Comparison of ENCODE assay signal across 8 cellular contexts in genomic region chr10:97463363-97464132, GRCh38. TPM values are rescaled to one million over a fixed set of nuclear protein-coding genes. Genes with fewer than 3 reads are reported as not detected.
A peak's percentile ranks its signal among the peaks of the same experiment; 100 is the strongest.
DNase-seq lines count a peak whose midpoint lies in the region; ATAC-seq, FAIRE-seq and TF ChIP-seq lines count a peak whose summit lies in the region.

No MANE protein-coding gene starts in this region.

- peaks cover 50% of the 10 kb centered on the region for H3K36me3 Mint-ChIP-seq in T-helper 2 cell treated with Interferon-gamma antibody and Interleukin-4, amounts not matched to agents 5 μg/mL and 100 μg/mL, for 36 hours (ENCODE audit: low read depth)

- H3K27ac Mint-ChIP-seq in T-helper 2 cell treated with Interferon-gamma antibody and Interleukin-4, amounts not matched to agents 5 μg/mL and 100 μg/mL, for 36 hours = no peak overlapping the region

- TF ChIP-seq POLR2A in K562 (conservative IDR thresholded peaks at IDR 0.05) (no peak), spleen (IDR thresholded peaks at IDR 0.05) (no peak)

- ATAC-seq in DND-41 (ENCODE audit: insufficient read depth, low read depth) (peak; percentile 62), HG03460 (IDR thresholded peaks at IDR 0.05; ENCODE audit: unreplicated experiment) (peak; percentile 50), K562 (peak; percentile 88), HG03354 (IDR thresholded peaks at IDR 0.05; ENCODE audit: poor library complexity, severe bottlenecking, unreplicated experiment) (no peak)

- H3K27ac ChIP-seq in DND-41 (ENCODE audit: low read length) (no peak overlapping the region), K562 (ENCODE audit: extremely low read depth, low read depth, low read length) (no peak overlapping the region), spleen (peak overlapping the region in 5 of 8 donors; percentile 22 to 53 (median 49))

- no peaks in the 10 kb centered on the region for H3K9me3 Mint-ChIP-seq in T-helper 2 cell treated with Interferon-gamma antibody and Interleukin-4, amounts not matched to agents 5 μg/mL and 100 μg/mL, for 36 hours

- H3K4me1 ChIP-seq in DND-41 (ENCODE audit: insufficient read depth, low read length) (no peaks in the 10 kb centered on the region), K562 (replicated peaks in 1 of 2; ENCODE audit: control insufficient read depth in 2 of 2, insufficient read depth in 2 of 2, low read length in 2 of 2) (no peaks in the 10 kb centered on the region), spleen (peaks cover 0 to 15% (median 6%) of the 10 kb centered on the region in 6 donors)

- 77% methylated on average over 4 of the region's 4 CpGs for WGBS in K562 (ENCODE audit: insufficient coverage, low coverage, missing lambda C conversion rate)
- 71 to 90% (median 79%) methylated on average over 4 of the region's 4 CpGs for WGBS in spleen, 5 donors

- H3K36me3 ChIP-seq in DND-41 (ENCODE audit: insufficient read depth, low read length) = peaks cover 94% of the 10 kb centered on the region
- H3K36me3 ChIP-seq in K562 (ENCODE audit: control insufficient read depth, insufficient read depth, low read length) = peaks cover 85% of the 10 kb centered on the region
- peaks cover 5 to 100% (median 94%) of the 10 kb centered on the region in 6 donors for H3K36me3 ChIP-seq in spleen

- no peak overlapping the region for H3K9ac ChIP-seq in DND-41 (ENCODE audit: low read depth, low read length)
- no peak overlapping the region for H3K9ac ChIP-seq in K562 (ENCODE audit: insufficient read depth in 1 of 2, low read depth in 2 of 2, low read length in 2 of 2)

- H3K4me3 Mint-ChIP-seq in T-helper 2 cell treated with Interferon-gamma antibody and Interleukin-4, amounts not matched to agents 5 μg/mL and 100 μg/mL, for 36 hours = no peak overlapping the region

- TF ChIP-seq EP300 in K562 (IDR thresholded peaks at IDR 0.05; ENCODE audit: low read length) = no peak

- FAIRE-seq in K562 (lab: Jason Lieb, UNC) = peak; percentile 75

- peak; percentile 44 to 65 for TF ChIP-seq RAD21 in K562 (CRISPR knock-in tag; conservative IDR thresholded peaks at IDR 0.05 in 1 of 2, IDR thresholded peaks at IDR 0.05 in 1 of 2)

- H3K4me3 ChIP-seq in DND-41 (ENCODE audit: low read depth in 1 of 2, low read length in 2 of 2) (no peak overlapping the region), K562 (no peak overlapping the region), spleen (no peak overlapping the region)

- in situ Hi-C loops in K562 (cut with MboI) = loop anchor here (5.0 kb wide), 1 partner anchor 149 kb away; no protein-coding TSS in a partner anchor

- no peak overlapping the region for H3K4me2 ChIP-seq in DND-41 (ENCODE audit: insufficient read depth, low read length)
- H3K4me2 ChIP-seq in K562 (ENCODE audit: insufficient read depth, low read length) = no peak overlapping the region

- no TSS peak for BruUV-seq in K562 (replicated peaks; lab: Mats Ljungman, UMichigan)

- POLR2A ChIA-PET in K562 (lab: Yijun Ruan, JAX) = interaction anchor here (1.4 kb wide), 1 partner anchor 10 kb away, joined by 4 read pairs; no protein-coding TSS in a partner anchor

- no peaks in the 10 kb centered on the region for H3K27me3 Mint-ChIP-seq in T-helper 2 cell treated with Interferon-gamma antibody and Interleukin-4, amounts not matched to agents 5 μg/mL and 100 μg/mL, for 36 hours (ENCODE audit: low read depth)

- intact Hi-C loops in K562 (cut with micrococcal nuclease) (loop anchor here (5.0 kb wide), 1 partner anchor 89 kb away; no protein-coding TSS in a partner anchor), spleen (cut with DNase I; ENCODE audit: low total_unique reads) (loop anchor here (5.0 kb wide), 1 partner anchor 89 kb away; no protein-coding TSS in a partner anchor)

- no peaks in the 10 kb centered on the region for H3K27me3 ChIP-seq in DND-41 (ENCODE audit: insufficient read depth, low read length, poor library complexity)
- H3K27me3 ChIP-seq in K562 (ENCODE audit: control insufficient read depth in 2 of 2, insufficient read depth in 2 of 2, low read length in 2 of 2) = no peaks in the 10 kb centered on the region
- H3K27me3 ChIP-seq in spleen (replicated peaks in 1 of 7) = no peaks in the 10 kb centered on the region

- H3K9me3 ChIP-seq in DND-41 (ENCODE audit: insufficient read depth, low read length, severe bottlenecking) (no peaks in the 10 kb centered on the region), K562 (replicated peaks; ENCODE audit: control insufficient read depth, insufficient read depth, low read depth, low read length) (no peaks in the 10 kb centered on the region), spleen (no peaks in the 10 kb centered on the region)

- peak; percentile 85 for TF ChIP-seq CTCF in DND-41 (IDR thresholded peaks at IDR 0.05; ENCODE audit: borderline replicate concordance, extremely low read depth, low read length, poor library complexity, severe bottlenecking)
- TF ChIP-seq CTCF in K562 (IDR thresholded peaks at IDR 0.05 in 2 of 3, conservative IDR thresholded peaks at IDR 0.05 in 1 of 3; ENCODE audit: insufficient read depth in 2 of 3, low read depth in 1 of 3, low read length in 3 of 3) = peak; percentile 75 to 78 (median 76)
- TF ChIP-seq CTCF in spleen (IDR thresholded peaks at IDR 0.05 in 8 of 11, conservative IDR thresholded peaks at IDR 0.05 in 3 of 11) = peak; percentile 47 to 84 (median 74)

- no peaks in the 10 kb centered on the region for H3K4me1 Mint-ChIP-seq in T-helper 2 cell treated with Interferon-gamma antibody and Interleukin-4, amounts not matched to agents 5 μg/mL and 100 μg/mL, for 36 hours (ENCODE audit: low read depth)

- H4K20me1 ChIP-seq in DND-41 (ENCODE audit: insufficient read depth, low read length) = peaks cover 4% of the 10 kb centered on the region
- no peaks in the 10 kb centered on the region for H4K20me1 ChIP-seq in K562 (replicated peaks; ENCODE audit: control insufficient read depth, insufficient read depth, low read length)

- H3K79me2 ChIP-seq in DND-41 (ENCODE audit: insufficient read depth, low read length) = no peaks in the 10 kb centered on the region
- H3K79me2 ChIP-seq in K562 (ENCODE audit: control insufficient read depth, insufficient read depth, low read length) = no peaks in the 10 kb centered on the region

- DNase-seq in DND-41 (peak; percentile 34), RPMI7951 (ENCODE audit: low read depth) (peak; percentile 35), K562 (ENCODE audit: extremely low read depth in 1 of 4, low spot score in 3 of 4) (peak; percentile 23 to 42 (median 40)), iPS-NIHi7 (ENCODE audit: extremely low spot score) (peak; percentile 85), spleen (no peak)
- no peak for DNase-seq in T-helper 2 cell treated with Interferon-gamma antibody and Interleukin-4, amounts not matched to agents 5 μg/mL and 100 μg/mL, for 36 hours (ENCODE audit: low spot score)

- H3K9me1 ChIP-seq in K562 (ENCODE audit: control insufficient read depth, insufficient read depth, low read length) = no peaks in the 10 kb centered on the region

- H2AFZ ChIP-seq in DND-41 (ENCODE audit: low read depth, low read length) = no peak overlapping the region
- H2AFZ ChIP-seq in K562 (ENCODE audit: low read depth, low read length) = no peak overlapping the region

- CTCF ChIA-PET in K562 (lab: Yijun Ruan, JAX; ENCODE audit: low intra/inter-chr PET ratio) = interaction anchor here (0.6 to 1.1 kb wide), 4 partner anchors 10 to 268 kb away, joined by 3 to 4 read pairs (median 3); no protein-coding TSS in a partner anchor

RNA-seq across cellular contexts. Expression of gene ZDHHC16, which starts 17.6 kb away (rescaled TPM):
- 47.3 and 51.7 TPM in 2 replicates for total RNA-seq in RPMI7951 (2014; rRNA removed; shearing (Covaris generic))
- 44.6 and 82.7 TPM in 2 replicates for total RNA-seq in K562 (2011; cell fraction: chromatin; rRNA removed; ENCODE audit: low replicate concordance)
- 61.3 and 65.7 TPM in 2 replicates for total RNA-seq in K562 (2011; cell fraction: nucleolus; rRNA removed)
- total RNA-seq in K562 (2011; cell fraction: nucleoplasm; rRNA removed) = 79.0 and 86.9 TPM in 2 replicates
- total RNA-seq in K562 (2014; rRNA removed) (13.1 and 19.5 TPM in 2 replicates), K562 (2014; rRNA removed; fragmentation: Illumina TruSeq; extraction: Trizol) (21.1 and 21.7 TPM in 2 replicates), K562 (2015; rRNA removed; fragmentation: Illumina TruSeq; extraction: Trizol) (22.4 and 22.9 TPM in 2 replicates), K562 (2021) (21.3 and 21.4 TPM in 2 replicates), spleen (10 to 100 TPM; 23.6 to 26.1 (median 25.1) TPM)
- polyA plus RNA-seq in K562 (2011; rRNA removed) (29.4 and 30.9 TPM in 2 replicates), K562 (2014; fragmentation: Illumina TruSeq; extraction: Trizol) (31.7 and 33.8 TPM in 2 replicates), K562 (2014; fragmentation: Nextera tagmentation; extraction: Ambion mirVana) (10 to 100 TPM; 12.5 to 14.2 TPM), K562 (2014; rRNA removed) (18.6 and 22.9 TPM in 2 replicates), spleen (10 to 100 TPM; 14.0 to 20.1 (median 15.7) TPM)
- polyA plus RNA-seq in K562 (2011; cell fraction: cytosol; rRNA removed) = 47.2 and 64.5 TPM in 2 replicates
- polyA plus RNA-seq in K562 (2011; cell fraction: nucleus; rRNA removed) = 58.5 and 58.8 TPM in 2 replicates
- 14.2 and 15.7 TPM in 2 replicates for polyA plus RNA-seq in K562 (2012)
- 39.0 and 49.8 TPM in 2 replicates for polyA minus RNA-seq in K562 (2011; rRNA and poly(A)+ RNA removed)
- polyA minus RNA-seq in K562 (2011; cell fraction: cytosol; rRNA and poly(A)+ RNA removed) = 14.3 and 20.3 TPM in 2 replicates
- polyA minus RNA-seq in K562 (2011; cell fraction: nucleus; rRNA and poly(A)+ RNA removed) = 17.0 and 26.9 TPM in 2 replicates

RNA-seq across cellular contexts. Expression of gene EXOSC1, which starts 17.7 kb away (rescaled TPM):
- 55.6 and 61.5 TPM in 2 replicates for total RNA-seq in RPMI7951 (2014; rRNA removed; shearing (Covaris generic))
- total RNA-seq in K562 (2011; cell fraction: chromatin; rRNA removed; ENCODE audit: low replicate concordance) = 20.2 and 33.3 TPM in 2 replicates
- 15.0 and 19.0 TPM in 2 replicates for total RNA-seq in K562 (2011; cell fraction: nucleolus; rRNA removed)
- total RNA-seq in K562 (2011; cell fraction: nucleoplasm; rRNA removed) = 29.5 and 49.3 TPM in 2 replicates
- total RNA-seq in K562 (2014; rRNA removed) = 46.8 and 47.2 TPM in 2 replicates
- total RNA-seq in K562 (2014; rRNA removed; fragmentation: Illumina TruSeq; extraction: Trizol) = 52.1 and 53.4 TPM in 2 replicates
- total RNA-seq in K562 (2015; rRNA removed; fragmentation: Illumina TruSeq; extraction: Trizol) = 51.0 and 52.2 TPM in 2 replicates
- total RNA-seq in K562 (2021) = 44.3 and 44.9 TPM in 2 replicates
- 61.0 and 69.7 TPM in 2 replicates for polyA plus RNA-seq in K562 (2011; rRNA removed)
- 62.6 and 63.5 TPM in 2 replicates for polyA plus RNA-seq in K562 (2011; cell fraction: cytosol; rRNA removed)
- 27.5 and 30.1 TPM in 2 replicates for polyA plus RNA-seq in K562 (2011; cell fraction: nucleus; rRNA removed)
- polyA plus RNA-seq in K562 (2012) = 55.4 and 63.8 TPM in 2 replicates
- 68.3 and 82.3 TPM in 2 replicates for polyA plus RNA-seq in K562 (2014; fragmentation: Illumina TruSeq; extraction: Trizol)
- polyA plus RNA-seq in K562 (2014; fragmentation: Nextera tagmentation; extraction: Ambion mirVana) = 100 to 1,000 TPM; 112 to 117 TPM
- 65.1 and 67.0 TPM in 2 replicates for polyA plus RNA-seq in K562 (2014; rRNA removed)
- 30.4 and 33.7 TPM in 2 replicates for polyA minus RNA-seq in K562 (2011; rRNA and poly(A)+ RNA removed)
- polyA minus RNA-seq in K562 (2011; cell fraction: cytosol; rRNA and poly(A)+ RNA removed) = 11.4 and 14.8 TPM in 2 replicates
- polyA minus RNA-seq in K562 (2011; cell fraction: nucleus; rRNA and poly(A)+ RNA removed) = 8.6 and 13.6 TPM in 2 replicates
- 10 to 100 TPM; 28.7 to 38.2 (median 33.8) TPM for total RNA-seq in spleen
- polyA plus RNA-seq in spleen = 10 to 100 TPM; 42.1 to 50.5 (median 49.4) TPM

RNA-seq across cellular contexts. Expression of gene MMS19, which starts 34.7 kb away (rescaled TPM):
- total RNA-seq in RPMI7951 (2014; rRNA removed; shearing (Covaris generic)) = 73.9 and 87.0 TPM in 2 replicates
- 168 and 315 TPM in 2 replicates for total RNA-seq in K562 (2011; cell fraction: chromatin; rRNA removed; ENCODE audit: low replicate concordance)
- total RNA-seq in K562 (2011; cell fraction: nucleolus; rRNA removed) = 168 and 191 TPM in 2 replicates
- total RNA-seq in K562 (2011; cell fraction: nucleoplasm; rRNA removed) = 147 and 149 TPM in 2 replicates
- total RNA-seq in K562 (2014; rRNA removed) = 68.9 and 74.1 TPM in 2 replicates
- 51.3 and 60.4 TPM in 2 replicates for total RNA-seq in K562 (2014; rRNA removed; fragmentation: Illumina TruSeq; extraction: Trizol)
- 52.8 and 56.3 TPM in 2 replicates for total RNA-seq in K562 (2015; rRNA removed; fragmentation: Illumina TruSeq; extraction: Trizol)
- total RNA-seq in K562 (2021) = 70.6 and 75.6 TPM in 2 replicates
- 110 and 113 TPM in 2 replicates for polyA plus RNA-seq in K562 (2011; rRNA removed)
- polyA plus RNA-seq in K562 (2011; cell fraction: cytosol; rRNA removed) = 113 and 145 TPM in 2 replicates
- 256 and 261 TPM in 2 replicates for polyA plus RNA-seq in K562 (2011; cell fraction: nucleus; rRNA removed)
- polyA plus RNA-seq in K562 (2012) = 42.5 and 45.3 TPM in 2 replicates
- polyA plus RNA-seq in K562 (2014; fragmentation: Illumina TruSeq; extraction: Trizol) = 61.1 and 62.1 TPM in 2 replicates
- 10 to 100 TPM; 40.1 to 62.9 TPM for polyA plus RNA-seq in K562 (2014; fragmentation: Nextera tagmentation; extraction: Ambion mirVana)
- polyA plus RNA-seq in K562 (2014; rRNA removed) = 71.7 and 74.6 TPM in 2 replicates
- polyA minus RNA-seq in K562 (2011; rRNA and poly(A)+ RNA removed) = 119 and 129 TPM in 2 replicates
- 48.5 and 68.5 TPM in 2 replicates for polyA minus RNA-seq in K562 (2011; cell fraction: cytosol; rRNA and poly(A)+ RNA removed)
- polyA minus RNA-seq in K562 (2011; cell fraction: nucleus; rRNA and poly(A)+ RNA removed) = 67.3 and 95.6 TPM in 2 replicates
- total RNA-seq in spleen = 10 to 100 TPM; 54.5 to 91.5 (median 59.7) TPM
- 100 to 1,000 TPM in 1 of 3 donors, 10 to 100 TPM in 2; 53.5 to 101 (median 78.7) TPM for polyA plus RNA-seq in spleen

RNA-seq across cellular contexts. Expression of gene UBTD1, which starts 35.2 kb away (rescaled TPM):
- 16.8 and 18.5 TPM in 2 replicates for total RNA-seq in RPMI7951 (2014; rRNA removed; shearing (Covaris generic))
- 0.56 TPM in 1 of 2 replicates, not detected in the other for total RNA-seq in K562 (2011; cell fraction: chromatin; rRNA removed; ENCODE audit: low replicate concordance)
- 0.67 and 0.79 TPM in 2 replicates for total RNA-seq in K562 (2011; cell fraction: nucleolus; rRNA removed)
- total RNA-seq in K562 (2011; cell fraction: nucleoplasm; rRNA removed) = 0.46 and 0.51 TPM in 2 replicates
- total RNA-seq in K562 (2014; rRNA removed) (1.1 and 2.2 TPM in 2 replicates), K562 (2014; rRNA removed; fragmentation: Illumina TruSeq; extraction: Trizol) (0.11 and 0.13 TPM in 2 replicates), K562 (2015; rRNA removed; fragmentation: Illumina TruSeq; extraction: Trizol) (0.75 and 1.0 TPM in 2 replicates), K562 (2021) (1.3 and 2.2 TPM in 2 replicates), spleen (10 to 100 TPM in 6 of 7 donors, 1 to 10 TPM in 1; 8.0 to 17.6 (median 12.1) TPM)
- polyA plus RNA-seq in K562 (2011; rRNA removed) (0.61 and 1.0 TPM in 2 replicates), K562 (2014; fragmentation: Illumina TruSeq; extraction: Trizol) (0.52 and 0.91 TPM in 2 replicates), K562 (2014; fragmentation: Nextera tagmentation; extraction: Ambion mirVana) (under 1 TPM in 1 of 2 experiments, not detected in 1; 0.08 TPM), K562 (2014; rRNA removed) (0.92 and 1.6 TPM in 2 replicates), spleen (10 to 100 TPM in 1 of 3 donors, 1 to 10 TPM in 2; 4.5 to 11.5 (median 6.8) TPM)
- polyA plus RNA-seq in K562 (2011; cell fraction: cytosol; rRNA removed) = 1.5 and 3.4 TPM in 2 replicates
- 0.81 and 1.5 TPM in 2 replicates for polyA plus RNA-seq in K562 (2011; cell fraction: nucleus; rRNA removed)
- polyA plus RNA-seq in K562 (2012) = 1.6 and 2.6 TPM in 2 replicates
- polyA minus RNA-seq in K562 (2011; rRNA and poly(A)+ RNA removed) = 0.30 and 0.49 TPM in 2 replicates
- polyA minus RNA-seq in K562 (2011; cell fraction: cytosol; rRNA and poly(A)+ RNA removed) = 0.73 and 1.1 TPM in 2 replicates
- 0.27 and 0.44 TPM in 2 replicates for polyA minus RNA-seq in K562 (2011; cell fraction: nucleus; rRNA and poly(A)+ RNA removed)

RNA-seq across cellular contexts. Expression of gene PGAM1, which starts 37.6 kb away (rescaled TPM):
- 1,010 and 1,184 TPM in 2 replicates for total RNA-seq in RPMI7951 (2014; rRNA removed; shearing (Covaris generic))
- 49.1 and 72.3 TPM in 2 replicates for total RNA-seq in K562 (2011; cell fraction: chromatin; rRNA removed; ENCODE audit: low replicate concordance)
- 111 and 126 TPM in 2 replicates for total RNA-seq in K562 (2011; cell fraction: nucleolus; rRNA removed)
- 107 and 112 TPM in 2 replicates for total RNA-seq in K562 (2011; cell fraction: nucleoplasm; rRNA removed)
- total RNA-seq in K562 (2014; rRNA removed) (280 and 406 TPM in 2 replicates), K562 (2014; rRNA removed; fragmentation: Illumina TruSeq; extraction: Trizol) (256 and 269 TPM in 2 replicates), K562 (2015; rRNA removed; fragmentation: Illumina TruSeq; extraction: Trizol) (264 and 273 TPM in 2 replicates), K562 (2021) (319 and 328 TPM in 2 replicates), spleen (100 to 1,000 TPM; 144 to 235 (median 197) TPM)
- polyA plus RNA-seq in K562 (2011; rRNA removed) (559 and 605 TPM in 2 replicates), K562 (2014; fragmentation: Illumina TruSeq; extraction: Trizol) (311 and 316 TPM in 2 replicates), K562 (2014; fragmentation: Nextera tagmentation; extraction: Ambion mirVana) (10 to 100 TPM; 40.3 to 80.0 TPM), K562 (2014; rRNA removed) (261 and 274 TPM in 2 replicates), spleen (100 to 1,000 TPM in 1 of 3 donors, 10 to 100 TPM in 2; 51.4 to 146 (median 98.8) TPM)
- polyA plus RNA-seq in K562 (2011; cell fraction: cytosol; rRNA removed) = 543 and 578 TPM in 2 replicates
- 137 and 198 TPM in 2 replicates for polyA plus RNA-seq in K562 (2011; cell fraction: nucleus; rRNA removed)
- 216 and 339 TPM in 2 replicates for polyA plus RNA-seq in K562 (2012)
- 361 and 367 TPM in 2 replicates for polyA minus RNA-seq in K562 (2011; rRNA and poly(A)+ RNA removed)
- 206 and 242 TPM in 2 replicates for polyA minus RNA-seq in K562 (2011; cell fraction: cytosol; rRNA and poly(A)+ RNA removed)
- 45.9 and 97.3 TPM in 2 replicates for polyA minus RNA-seq in K562 (2011; cell fraction: nucleus; rRNA and poly(A)+ RNA removed)

Comparison
In these comparisons a context has a peak if more than half of its experiments do, and no peak if none do; other contexts are left out.
1. DNase-seq: peak in DND-41 (single experiment), RPMI7951 (single experiment), K562 (4 of 4) and iPS-NIHi7 (single experiment); none in spleen (single experiment) and T-helper 2 cell treated with Interferon-gamma antibody and Interleukin-4, amounts not matched to agents 5 μg/mL and 100 μg/mL, for 36 hours (single experiment).
2. H3K27ac ChIP-seq: peak in spleen (5 of 8); none in DND-41 (single experiment) and K562 (single experiment).
3. Peak in every context shown above with its lines, with median percentiles within 50 percentile points of each other: CTCF ChIP-seq.